Comparison of ENCODE assay signal across 8 cellular contexts in genomic region chr16:22296225-22297113, GRCh38. TPM values are rescaled to one million over a fixed set of nuclear protein-coding genes. Genes with fewer than 3 reads are reported as not detected.
DNase-seq lines count a peak whose midpoint lies in the region; ATAC-seq, FAIRE-seq and TF ChIP-seq lines count a peak whose summit lies in the region.

No MANE protein-coding gene starts in this region.

- H3K4me1 ChIP-seq in right cardiac atrium (ENCODE audit: control insufficient read depth, insufficient read depth, low read length) (peaks cover 2% of the 10 kb centered on the region), skeletal muscle satellite cell (ENCODE audit: control insufficient read depth, insufficient read depth, low read length) (no peaks in the 10 kb centered on the region)

- H3K9me3 ChIP-seq in right cardiac atrium (ENCODE audit: control insufficient read depth, low read length): no peaks in the 10 kb centered on the region
- H3K9me3 ChIP-seq in skeletal muscle satellite cell (replicated peaks; ENCODE audit: low read length): no peaks in the 10 kb centered on the region

- no peaks in the 10 kb centered on the region for H3K27me3 Mint-ChIP-seq in activated CD4-positive, alpha-beta memory T cell treated with anti-CD3 and anti-CD28 coated beads, Interleukin-2, amount 10 ng/mL, durations not matched to agents 7 days and 5 days

- FAIRE-seq in D721Med (lab: Jason Lieb, UNC) (peak; percentile 80), HTR-8/SVneo (lab: Jason Lieb, UNC) (no peak)

- H3K4me3 Mint-ChIP-seq in activated CD4-positive, alpha-beta memory T cell treated with anti-CD3 and anti-CD28 coated beads, Interleukin-2, amount 10 ng/mL, durations not matched to agents 7 days and 5 days: peak overlapping the region; percentile 91

- ATAC-seq in right cardiac atrium (no peak), GM21526 (IDR thresholded peaks at IDR 0.05; ENCODE audit: low FRiP score, unreplicated experiment) (no peak)

- H3K9ac ChIP-seq in skeletal muscle satellite cell (ENCODE audit: low read depth, low read length): peak overlapping the region; percentile 69

- peaks cover 20% of the 10 kb centered on the region for H3K36me3 Mint-ChIP-seq in activated CD4-positive, alpha-beta memory T cell treated with anti-CD3 and anti-CD28 coated beads, Interleukin-2, amount 10 ng/mL, durations not matched to agents 7 days and 5 days (ENCODE audit: low read depth)

- H3K27ac Mint-ChIP-seq in activated CD4-positive, alpha-beta memory T cell treated with anti-CD3 and anti-CD28 coated beads, Interleukin-2, amount 10 ng/mL, durations not matched to agents 7 days and 5 days: peak overlapping the region; percentile 98

- H3K27ac ChIP-seq in right cardiac atrium (ENCODE audit: low read length): no peak overlapping the region

- no peaks in the 10 kb centered on the region for H3K27me3 ChIP-seq in right cardiac atrium (ENCODE audit: control insufficient read depth, insufficient read depth)
- no peaks in the 10 kb centered on the region for H3K27me3 ChIP-seq in skeletal muscle satellite cell (ENCODE audit: control insufficient read depth, insufficient read depth, low read length)

- POLR2A ChIA-PET in activated CD4-positive, alpha-beta memory T cell treated with anti-CD3 and anti-CD28 coated beads, Interleukin-2, amount 10 ng/mL, durations not matched to agents 7 days and 5 days (lab: Charles Lee): interaction anchor here (0.6 to 5.6 kb wide), 9 partner anchors 19 to 306 kb away, joined by 3 to 71 read pairs (median 6); partner anchors contain the start of gene EEF2K

- peaks cover 39% of the 10 kb centered on the region for H3K4me1 Mint-ChIP-seq in activated CD4-positive, alpha-beta memory T cell treated with anti-CD3 and anti-CD28 coated beads, Interleukin-2, amount 10 ng/mL, durations not matched to agents 7 days and 5 days

- H3K9me3 Mint-ChIP-seq in activated CD4-positive, alpha-beta memory T cell treated with anti-CD3 and anti-CD28 coated beads, Interleukin-2, amount 10 ng/mL, durations not matched to agents 7 days and 5 days: no peaks in the 10 kb centered on the region

- CTCF ChIA-PET in activated CD4-positive, alpha-beta memory T cell treated with anti-CD3 and anti-CD28 coated beads, Interleukin-2, amount 10 ng/mL, durations not matched to agents 7 days and 5 days (lab: Charles Lee): interaction anchor here (0.6 to 7.3 kb wide), 9 partner anchors 21 to 296 kb away, joined by 3 to 183 read pairs (median 4); partner anchors contain the start of gene EEF2K

- no peaks in the 10 kb centered on the region for H3K36me3 ChIP-seq in skeletal muscle satellite cell (ENCODE audit: insufficient read depth, low read length)

- H3K4me3 ChIP-seq in right cardiac atrium (ENCODE audit: low read length) (peak overlapping the region; percentile 89), skeletal muscle satellite cell (ENCODE audit: low read length) (peak overlapping the region; percentile 73)

- 4% methylated on average over 17 of the region's 17 CpGs for WGBS in right cardiac atrium

- intact Hi-C loops in right cardiac atrium (cut with DNase I): loop anchor here (5.0 to 10.0 kb wide), 3 partner anchors 89 to 292 kb away; partner anchors contain the start of genes EEF2K (in 1 of the 4), MOSMO (in 1 of the 4) and PDZD9 (in 1 of the 4)

- no peak for DNase-seq in D721Med (ENCODE audit: insufficient read length, low spot score)
- peak; percentile 17 for DNase-seq in HTR-8/SVneo (ENCODE audit: insufficient read length, low spot score)
- no peak for DNase-seq in activated CD4-positive, alpha-beta memory T cell treated with anti-CD3 and anti-CD28 coated beads, Interleukin-2, amount 10 ng/mL, durations not matched to agents 7 days and 5 days
- DNase-seq in right cardiac atrium: no peak
- no peak for DNase-seq in NCI-H1105 (lab: John Stamatoyannopoulos, UW)
- no peak for DNase-seq in NCI-H1436 treated with DMSO at 0.1 percent for 48 hours (lab: John Stamatoyannopoulos, UW)

- H3K4me2 ChIP-seq in skeletal muscle satellite cell (ENCODE audit: low read length): peak overlapping the region; percentile 84

- no peak for TF ChIP-seq CTCF in D721Med (IDR thresholded peaks at IDR 0.05; ENCODE audit: insufficient read depth, missing control alignments)

RNA-seq across cellular contexts. Expression of gene POLR3E, which starts 0.7 kb away (rescaled TPM):
- 10 to 100 TPM; 50.7 TPM for total RNA-seq in activated CD4-positive, alpha-beta memory T cell treated with anti-CD3 and anti-CD28 coated beads, Interleukin-2, amount 10 ng/mL, durations not matched to agents 7 days and 5 days
- total RNA-seq in right cardiac atrium: 10 to 100 TPM; 27.9 to 33.5 (median 33.0) TPM
- polyA plus RNA-seq in right cardiac atrium: 15.4 TPM
- 29.5 and 34.7 TPM in 2 replicates for total RNA-seq in skeletal muscle satellite cell (2012; rRNA removed)
